Comparison of ENCODE assay signal across 22 cellular contexts in genomic region chr4:71568131-71568530, GRCh38.
"Had no signal": no experiment of that assay in that cellular context is flagged by ENCODE, and none has a peak within 500 bp of the region (broad histone marks: within the 10 kb centered on the region; RNA-seq: fewer than 3 reads in every experiment).

No MANE protein-coding gene starts in this region.

- H3K36me3 ChIP-seq: esophagus muscularis mucosa, gastrocnemius medialis, ovary, suprapubic skin, thyroid gland, upper lobe of left lung, vagina had no signal

- H3K27ac ChIP-seq: epithelial cell of prostate, esophagus muscularis mucosa, gastrocnemius medialis, ovary, suprapubic skin, thyroid gland, upper lobe of left lung, vagina had no signal

- H3K27ac Mint-ChIP-seq: naive thymus-derived CD8-positive, alpha-beta T cell; stimulated activated effector memory CD8-positive, alpha-beta T cell treated with anti-CD3 and anti-CD28 coated beads, Interleukin-12 subunit alpha, Interleukin-12 subunit beta, amount 100 ng/mL, for 72 hours had no signal

- H3K4me3 ChIP-seq: esophagus muscularis mucosa, gastrocnemius medialis, lung, mucosa of descending colon, ovary, suprapubic skin, thyroid gland, upper lobe of left lung, vagina had no signal

- H3K4me3 Mint-ChIP-seq: naive thymus-derived CD8-positive, alpha-beta T cell; stimulated activated effector memory CD8-positive, alpha-beta T cell treated with anti-CD3 and anti-CD28 coated beads, Interleukin-12 subunit alpha, Interleukin-12 subunit beta, amount 100 ng/mL, for 72 hours had no signal

- ATAC-seq: gastrocnemius medialis; left colon; left ventricle myocardium superior; mucosa of descending colon; naive thymus-derived CD8-positive, alpha-beta T cell; right cardiac atrium; stimulated activated effector memory CD8-positive, alpha-beta T cell treated with anti-CD3 and anti-CD28 coated beads, Interleukin-12 subunit alpha, Interleukin-12 subunit beta, amount 100 ng/mL, for 72 hours; stimulated activated naive CD8-positive, alpha-beta T cell treated with anti-CD3 and anti-CD28 coated beads, Interleukin-15, Interleukin-2, amounts not matched to agents 100 U/mL and 50 U/mL, for 24 hours had no signal

- H3K4me1 Mint-ChIP-seq: naive thymus-derived CD8-positive, alpha-beta T cell; stimulated activated effector memory CD8-positive, alpha-beta T cell treated with anti-CD3 and anti-CD28 coated beads, Interleukin-12 subunit alpha, Interleukin-12 subunit beta, amount 100 ng/mL, for 72 hours had no signal

- H3K9me3 Mint-ChIP-seq: stimulated activated effector memory CD8-positive, alpha-beta T cell treated with anti-CD3 and anti-CD28 coated beads, Interleukin-12 subunit alpha, Interleukin-12 subunit beta, amount 100 ng/mL, for 72 hours had no signal

- H3K36me3 Mint-ChIP-seq: naive thymus-derived CD8-positive, alpha-beta T cell; stimulated activated effector memory CD8-positive, alpha-beta T cell treated with anti-CD3 and anti-CD28 coated beads, Interleukin-12 subunit alpha, Interleukin-12 subunit beta, amount 100 ng/mL, for 72 hours had no signal

- H3K9me3 ChIP-seq: esophagus muscularis mucosa, gastrocnemius medialis, mucosa of descending colon, ovary, suprapubic skin, thyroid gland, upper lobe of left lung, vagina had no signal

- H3K27me3 ChIP-seq: esophagus muscularis mucosa, gastrocnemius medialis, ovary, suprapubic skin, thyroid gland, upper lobe of left lung, vagina had no signal

- DNase-seq: effector memory CD4-positive, alpha-beta T cell; gastrocnemius medialis; glutamatergic neuron; left colon; left ventricle myocardium superior; mesenchymal stem cell; mucosa of descending colon; naive thymus-derived CD8-positive, alpha-beta T cell; nucleus accumbens; ovary; right cardiac atrium; stimulated activated CD4-positive, alpha-beta T cell treated with anti-CD3 and anti-CD28 coated beads, Interleukin-4, amount 100 ng/mL, for 1 hour; stimulated activated CD8-positive, alpha-beta memory T cell treated with anti-CD3 and anti-CD28 coated beads, Interleukin-4, amount 100 ng/mL, for 48 hours; stimulated activated naive CD8-positive, alpha-beta T cell treated with anti-CD3 and anti-CD28 coated beads, Interleukin-15, Interleukin-2, amounts not matched to agents 100 U/mL and 50 U/mL, for 24 hours; thyroid gland; upper lobe of left lung had no signal

- H3K4me1 ChIP-seq: esophagus muscularis mucosa, gastrocnemius medialis, suprapubic skin, thyroid gland, upper lobe of left lung, vagina had no signal
